Comparison of ENCODE assay signal across 8 cellular contexts in the genomic region with DNA sequence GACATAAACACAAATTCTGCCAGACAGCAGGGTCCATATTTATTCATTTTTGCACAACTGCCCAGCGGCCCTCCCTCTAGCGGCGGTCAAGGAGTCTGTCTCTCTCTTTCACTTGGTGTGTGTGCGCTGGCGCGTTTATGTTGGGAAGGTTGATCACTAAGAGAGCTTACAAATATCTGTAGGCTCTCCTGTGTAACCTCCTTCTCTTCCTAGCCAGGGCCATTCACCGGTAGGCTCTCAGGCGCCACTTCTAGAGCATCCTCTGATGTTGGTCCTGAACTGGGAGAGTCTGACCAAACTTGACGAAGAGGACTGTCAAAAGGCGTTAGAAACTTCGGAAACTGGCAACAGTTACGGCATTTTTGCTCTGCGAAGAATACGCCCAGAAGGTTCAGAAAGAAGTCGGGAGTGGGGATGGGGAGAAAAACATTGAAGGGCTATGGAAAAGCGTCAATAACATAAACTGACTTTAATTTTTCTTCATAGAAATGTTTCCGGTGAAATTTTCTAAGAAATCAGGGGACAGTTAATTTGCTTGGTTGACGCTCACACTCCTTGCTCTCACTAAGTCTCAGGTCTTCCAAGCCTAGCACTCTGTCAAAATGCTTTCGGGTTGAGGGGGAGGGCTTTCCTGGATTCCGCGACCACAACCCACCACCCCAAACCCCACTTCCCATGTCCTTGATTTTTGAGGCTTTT.
DNase-seq lines count a peak whose midpoint lies in the region; ATAC-seq, FAIRE-seq and TF ChIP-seq lines count a peak whose summit lies in the region.

No MANE protein-coding gene starts in this region.

- H3K9ac ChIP-seq in astrocyte (ENCODE audit: low read length) (no peak overlapping the region), kidney (ENCODE audit: low read length in 2 of 2) (no peak overlapping the region)

- intact Hi-C loops in A673 (cut with micrococcal nuclease; ENCODE audit: unreplicated experiment), result no loop called here
- intact Hi-C loops in kidney (cut with DNase I), result no loop called here

- DNase-seq in A673 (ENCODE audit: low spot score) (peak; percentile 7), HFF-Myc (ENCODE audit: extremely low read depth, low read depth) (no peak), astrocyte (ENCODE audit: low read depth) (peak; percentile 31), kidney (peak; percentile 61), type B pancreatic cell (ENCODE audit: extremely low spot score, unreplicated experiment) (peak; percentile 73), 8988T (no peak)

- H3K36me3 Mint-ChIP-seq in astrocyte (ENCODE audit: low read depth, unreplicated experiment), result no peaks in the 10 kb centered on the region
- H3K36me3 Mint-ChIP-seq in type B pancreatic cell, result no peaks in the 10 kb centered on the region

- H3K4me3 Mint-ChIP-seq in astrocyte (ENCODE audit: unreplicated experiment) (peak overlapping the region; percentile 90), type B pancreatic cell (peak overlapping the region; percentile 97)

- no peaks in the 10 kb centered on the region for H3K9me3 ChIP-seq in A673 (ENCODE audit: low read depth, low read length, poor library complexity, severe bottlenecking)
- no peaks in the 10 kb centered on the region for H3K9me3 ChIP-seq in astrocyte (ENCODE audit: insufficient read depth, low read depth, low read length)
- no peaks in the 10 kb centered on the region for H3K9me3 ChIP-seq in kidney (ENCODE audit: control insufficient read depth in 1 of 2, low read length in 2 of 2)

- peak overlapping the region; percentile 76 for H2AFZ ChIP-seq in astrocyte (ENCODE audit: low read depth, low read length)

- no peak overlapping the region for H3K4me3 ChIP-seq in A673 (ENCODE audit: low read depth, low read length, poor library complexity, severe bottlenecking)
- no peak overlapping the region for H3K4me3 ChIP-seq in HFF-Myc (replicated peaks; ENCODE audit: low read depth, low read length)
- peak overlapping the region; percentile 65 for H3K4me3 ChIP-seq in astrocyte (ENCODE audit: insufficient read depth, low read depth, low read length)
- peak overlapping the region; percentile 43 to 73 for H3K4me3 ChIP-seq in kidney (ENCODE audit: low read length in 2 of 2)

- H3K27me3 ChIP-seq in A673 (replicated peaks; ENCODE audit: insufficient read depth, low read depth, low read length, poor library complexity) (peaks cover 27% of the 10 kb centered on the region), astrocyte (ENCODE audit: insufficient read depth, low read length) (peaks cover 18% of the 10 kb centered on the region)

- H3K36me3 ChIP-seq in A673 (ENCODE audit: insufficient read depth, low read length, poor library complexity, severe bottlenecking) (no peaks in the 10 kb centered on the region), astrocyte (ENCODE audit: insufficient read depth, low read length) (no peaks in the 10 kb centered on the region), kidney (ENCODE audit: control insufficient read depth in 1 of 2, insufficient read depth in 2 of 2, low read length in 2 of 2) (no peaks in the 10 kb centered on the region)

- no peaks in the 10 kb centered on the region for H3K4me1 Mint-ChIP-seq in astrocyte (ENCODE audit: low read depth, unreplicated experiment)
- H3K4me1 Mint-ChIP-seq in type B pancreatic cell (ENCODE audit: unreplicated experiment), result peaks cover 9% of the 10 kb centered on the region

- no peaks in the 10 kb centered on the region for H3K79me2 ChIP-seq in astrocyte (ENCODE audit: insufficient read depth, low read length)

- no peak overlapping the region for H3K27ac Mint-ChIP-seq in astrocyte (ENCODE audit: unreplicated experiment)
- H3K27ac Mint-ChIP-seq in type B pancreatic cell, result peak overlapping the region; percentile 74

- CTCF ChIA-PET in A673 (lab: Charles Lee), result no interaction called here

- FAIRE-seq in astrocyte (lab: Jason Lieb, UNC) (no peak), kidney (lab: Jason Lieb, UNC) (no peak)

- H3K27ac ChIP-seq in A673 (ENCODE audit: low read depth, low read length, poor library complexity, severe bottlenecking), result no peak overlapping the region
- H3K27ac ChIP-seq in astrocyte (ENCODE audit: low read depth, low read length), result no peak overlapping the region
- H3K27ac ChIP-seq in kidney (ENCODE audit: low read depth in 2 of 2, low read length in 2 of 2), result no peak overlapping the region

- no peaks in the 10 kb centered on the region for H3K4me1 ChIP-seq in A673 (ENCODE audit: insufficient read depth, low read length, poor library complexity, severe bottlenecking)
- H3K4me1 ChIP-seq in astrocyte (ENCODE audit: insufficient read depth, low read length), result peaks cover 12% of the 10 kb centered on the region
- H3K4me1 ChIP-seq in kidney (ENCODE audit: control insufficient read depth in 1 of 2, insufficient read depth in 1 of 2, low read depth in 1 of 2, low read length in 2 of 2), result peaks cover 0 to 5% of the 10 kb centered on the region in 2 donors

- BruUV-seq in A673 (replicated peaks; lab: Mats Ljungman, UMichigan), result no TSS peak

- POLR2A ChIA-PET in A673 (lab: Charles Lee; ENCODE audit: low non-redundant PET), result no interaction called here

- no peaks in the 10 kb centered on the region for H4K20me1 ChIP-seq in astrocyte (ENCODE audit: insufficient read depth, low read length)

- peaks cover 13% of the 10 kb centered on the region for H3K27me3 Mint-ChIP-seq in astrocyte (ENCODE audit: low read depth, unreplicated experiment)
- H3K27me3 Mint-ChIP-seq in type B pancreatic cell, result peaks cover 35% of the 10 kb centered on the region

- H3K4me2 ChIP-seq in astrocyte (ENCODE audit: low read length), result peak overlapping the region; percentile 86

- ATAC-seq in HG03520 (IDR thresholded peaks at IDR 0.05; ENCODE audit: unreplicated experiment), result no peak
- ATAC-seq in HG02763 (IDR thresholded peaks at IDR 0.05; ENCODE audit: unreplicated experiment), result no peak

- TF ChIP-seq CTCF in A673 (conservative IDR thresholded peaks at IDR 0.05; ENCODE audit: low read depth, low read length), result peak; percentile 30; the same call in 1 of the 2 replicates
- peak; percentile 60 for TF ChIP-seq CTCF in HFF-Myc (IDR thresholded peaks at IDR 0.05; ENCODE audit: low read depth, low read length, missing control alignments)
- TF ChIP-seq CTCF in astrocyte (IDR thresholded peaks at IDR 0.05; ENCODE audit: insufficient read depth, low read depth, low read length), result peak; percentile 76
- TF ChIP-seq CTCF in kidney (IDR thresholded peaks at IDR 0.05; ENCODE audit: borderline replicate concordance, extremely low read depth, insufficient read depth), result peak; percentile 27
- TF ChIP-seq CTCF in type B pancreatic cell (conservative IDR thresholded peaks at IDR 0.05), result peak; percentile 91

- H3K9me3 Mint-ChIP-seq in astrocyte (ENCODE audit: unreplicated experiment) (no peaks in the 10 kb centered on the region), type B pancreatic cell (no peaks in the 10 kb centered on the region)

Comparison
In these comparisons a context has a peak if more than half of its experiments do, and no peak if none do; other contexts are left out.
1. DNase-seq: peak in A673 (single experiment), astrocyte (single experiment), kidney (single experiment) and type B pancreatic cell (single experiment); none in HFF-Myc (single experiment) and 8988T (single experiment).
2. H3K4me3 ChIP-seq: peak in astrocyte (single experiment) and kidney (2 of 2); none in A673 (single experiment) and HFF-Myc (single experiment).
3. CTCF ChIP-seq: peak in every context shown above with its lines; median percentile 91 in type B pancreatic cell; 76 in astrocyte; 60 in HFF-Myc; 30 in A673; 27 in kidney.